In the genomic region with DNA sequence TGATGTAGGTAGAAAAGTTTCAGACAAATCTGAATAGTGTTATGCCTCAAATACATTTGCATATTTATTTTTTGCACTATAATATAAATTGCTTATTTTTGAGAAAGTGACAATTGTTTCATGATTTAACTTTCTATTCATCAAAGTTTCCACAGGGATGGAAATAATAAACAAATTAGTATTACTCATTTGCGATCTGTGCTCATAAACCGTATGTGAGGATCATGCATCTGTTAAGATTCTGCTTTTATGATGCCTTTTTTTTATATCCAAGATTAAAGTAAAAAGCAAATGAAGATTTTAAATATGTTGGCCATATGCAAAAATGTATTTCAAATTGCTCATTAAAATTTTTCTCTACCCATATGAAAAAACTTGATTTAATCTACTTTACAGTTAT, we compare ENCODE assay signal across 25 cellular contexts. TPM values are rescaled to one million over a fixed set of nuclear protein-coding genes. Genes with fewer than 3 reads are reported as not detected.
DNase-seq lines count a peak whose midpoint lies in the region; ATAC-seq, FAIRE-seq and TF ChIP-seq lines count a peak whose summit lies in the region.
"Had no signal": no experiment of that assay in that cellular context is flagged by ENCODE, and none has a peak within 500 bp of the region (broad histone marks: within the 10 kb centered on the region; RNA-seq: fewer than 3 reads in every experiment).

No MANE protein-coding gene starts in this region.

- no peaks in the 10 kb centered on the region for H4K20me1 ChIP-seq in GM23248 (ENCODE audit: insufficient read depth)
- H4K20me1 ChIP-seq: BLaER1 treated with 17β-estradiol and CSF1 and Interleukin-3, amounts not matched to agents 10 nM and 100 nM had no signal

- no peaks in the 10 kb centered on the region for H3K36me3 Mint-ChIP-seq in T-helper 2 cell treated with Interferon-gamma antibody and Interleukin-4, amounts not matched to agents 5 μg/mL and 100 μg/mL, for 36 hours (ENCODE audit: low read depth)

- in situ Hi-C loops in GM23248 (cut with MboI) (no loop called here), Panc1 (cut with HindIII; ENCODE audit: low pct_unique_long_range_greater_than_20kb, low sequenced_read_pairs) (no loop called here)

- H3K9me3 ChIP-seq in A549 (no peaks in the 10 kb centered on the region), GM23248 (ENCODE audit: low read depth) (no peaks in the 10 kb centered on the region), Panc1 (ENCODE audit: control insufficient read depth, insufficient read depth, low read depth, low read length) (no peaks in the 10 kb centered on the region)
- H3K9me3 ChIP-seq in effector memory CD4-positive, alpha-beta T cell (ENCODE audit: control insufficient read depth, low read length): no peaks in the 10 kb centered on the region
- H3K9me3 ChIP-seq: BLaER1 treated with 17β-estradiol and CSF1 and Interleukin-3, amounts not matched to agents 10 nM and 100 nM had no signal

- H3K9me3 Mint-ChIP-seq in T-helper 2 cell treated with Interferon-gamma antibody and Interleukin-4, amounts not matched to agents 5 μg/mL and 100 μg/mL, for 36 hours: no peaks in the 10 kb centered on the region
- H3K9me3 Mint-ChIP-seq: CD4-positive, alpha-beta T cell; H9; T-helper 1 cell treated with Interleukin-12 subunit alpha and Interleukin-12 subunit beta and Interleukin-4 antibody, amounts not matched to agents 30 μg/mL and 1 μg/mL, for 36 hours had no signal

- no peaks in the 10 kb centered on the region for H3K4me1 Mint-ChIP-seq in T-helper 2 cell treated with Interferon-gamma antibody and Interleukin-4, amounts not matched to agents 5 μg/mL and 100 μg/mL, for 36 hours (ENCODE audit: low read depth)
- H3K4me1 Mint-ChIP-seq: H9 had no signal

- H3K27me3 ChIP-seq in GM23248 (replicated peaks; ENCODE audit: insufficient read depth) (no peaks in the 10 kb centered on the region), Panc1 (ENCODE audit: control insufficient read depth, insufficient read depth, low read length) (no peaks in the 10 kb centered on the region), foreskin keratinocyte (no peaks in the 10 kb centered on the region)
- H3K27me3 ChIP-seq in effector memory CD4-positive, alpha-beta T cell (replicated peaks; ENCODE audit: control insufficient read depth, insufficient read depth, low read length, poor library complexity, severe bottlenecking): no peaks in the 10 kb centered on the region
- H3K27me3 ChIP-seq: BLaER1 treated with 17β-estradiol and CSF1 and Interleukin-3, amounts not matched to agents 10 nM and 100 nM had no signal

- peak overlapping the region; percentile 36 for H3K9ac ChIP-seq in GM23248
- H3K9ac ChIP-seq: BLaER1 treated with 17β-estradiol and CSF1 and Interleukin-3, amounts not matched to agents 10 nM and 100 nM had no signal

- H3K4me3 ChIP-seq in A549: no peak overlapping the region
- peak overlapping the region; percentile 40 for H3K4me3 ChIP-seq in GM23248
- H3K4me3 ChIP-seq in Panc1 (ENCODE audit: low read depth in 2 of 2, low read length in 2 of 2): no peak overlapping the region
- no peak overlapping the region for H3K4me3 ChIP-seq in effector memory CD4-positive, alpha-beta T cell (ENCODE audit: insufficient read depth, low read depth, low read length, poor library complexity, severe bottlenecking)
- H3K4me3 ChIP-seq: BLaER1 treated with 17β-estradiol and CSF1 and Interleukin-3, amounts not matched to agents 10 nM and 100 nM had no signal

- no peak overlapping the region for H2AFZ ChIP-seq in GM23248

- H3K4me1 ChIP-seq in A549: peaks cover 41% of the 10 kb centered on the region
- peaks cover 31% of the 10 kb centered on the region for H3K4me1 ChIP-seq in GM23248 (ENCODE audit: insufficient read depth)
- peaks cover 16% of the 10 kb centered on the region for H3K4me1 ChIP-seq in Panc1 (ENCODE audit: control insufficient read depth, insufficient read depth, low read length)
- H3K4me1 ChIP-seq in foreskin keratinocyte: peaks cover 18% of the 10 kb centered on the region
- no peaks in the 10 kb centered on the region for H3K4me1 ChIP-seq in effector memory CD4-positive, alpha-beta T cell (ENCODE audit: control insufficient read depth, insufficient read depth, low read length, poor library complexity, severe bottlenecking)
- H3K4me1 ChIP-seq: BLaER1 treated with 17β-estradiol and CSF1 and Interleukin-3, amounts not matched to agents 10 nM and 100 nM had no signal

- no peak overlapping the region for H3K27ac ChIP-seq in A549
- H3K27ac ChIP-seq in GM23248: peak overlapping the region; percentile 77
- H3K27ac ChIP-seq in Panc1 (ENCODE audit: low read length): peak overlapping the region; percentile 67; the same call in 1 of the 2 replicates
- H3K27ac ChIP-seq in foreskin keratinocyte: peak overlapping the region; percentile 4
- H3K27ac ChIP-seq in effector memory CD4-positive, alpha-beta T cell (ENCODE audit: insufficient read depth, low read length, poor library complexity, severe bottlenecking): no peak overlapping the region
- H3K27ac ChIP-seq: BLaER1 treated with 17β-estradiol and CSF1 and Interleukin-3, amounts not matched to agents 10 nM and 100 nM had no signal

- CTCF ChIA-PET in A549 (lab: Yijun Ruan, JAX) (interaction anchor here (1.0 to 1.3 kb wide), 2 partner anchors 12 to 72 kb away, joined by 3 read pairs; no protein-coding TSS in a partner anchor), Panc1 (lab: Charles Lee) (no interaction called here)

- no peak for TF ChIP-seq POLR2A in A549 (IDR thresholded peaks at IDR 0.05; ENCODE audit: low read length)

- no peak for TF ChIP-seq EP300 in A549 (IDR thresholded peaks at IDR 0.05)

- ATAC-seq in A549 (no peak), Panc1 (no peak), foreskin keratinocyte (no peak), left lobe of liver (no peak)

- TF ChIP-seq RAD21 in A549 (conservative IDR thresholded peaks at IDR 0.05 in 1 of 2, IDR thresholded peaks at IDR 0.05 in 1 of 2): no peak

- peaks cover 2% of the 10 kb centered on the region for H3K27me3 Mint-ChIP-seq in T-helper 2 cell treated with Interferon-gamma antibody and Interleukin-4, amounts not matched to agents 5 μg/mL and 100 μg/mL, for 36 hours (ENCODE audit: low read depth)

- TF ChIP-seq CTCF in A549 (IDR thresholded peaks at IDR 0.05) (no peak), Panc1 (IDR thresholded peaks at IDR 0.05) (no peak), foreskin keratinocyte (conservative IDR thresholded peaks at IDR 0.05) (no peak)

- H3K36me3 ChIP-seq in GM23248 (ENCODE audit: low read depth): no peaks in the 10 kb centered on the region
- H3K36me3 ChIP-seq in Panc1 (ENCODE audit: control insufficient read depth, insufficient read depth, low read length): no peaks in the 10 kb centered on the region
- no peaks in the 10 kb centered on the region for H3K36me3 ChIP-seq in effector memory CD4-positive, alpha-beta T cell (ENCODE audit: control insufficient read depth, insufficient read depth, low read length)
- H3K36me3 ChIP-seq: BLaER1 treated with 17β-estradiol and CSF1 and Interleukin-3, amounts not matched to agents 10 nM and 100 nM had no signal

- H3K27ac Mint-ChIP-seq in T-helper 2 cell treated with Interferon-gamma antibody and Interleukin-4, amounts not matched to agents 5 μg/mL and 100 μg/mL, for 36 hours: no peak overlapping the region
- H3K27ac Mint-ChIP-seq: CD4-positive, alpha-beta T cell; H9; T-helper 1 cell treated with Interleukin-12 subunit alpha and Interleukin-12 subunit beta and Interleukin-4 antibody, amounts not matched to agents 30 μg/mL and 1 μg/mL, for 36 hours had no signal

- no TSS peak for BruUV-seq in Panc1 (replicated peaks; lab: Mats Ljungman, UMichigan)

- H3K4me2 ChIP-seq in A549 (peak overlapping the region; percentile 68), GM23248 (ENCODE audit: unreplicated experiment) (peak overlapping the region; percentile 85)
- H3K4me2 ChIP-seq: BLaER1 treated with 17β-estradiol and CSF1 and Interleukin-3, amounts not matched to agents 10 nM and 100 nM had no signal

- intact Hi-C loops in Panc1 (cut with micrococcal nuclease; ENCODE audit: unreplicated experiment): no loop called here

- no peak overlapping the region for H3K4me3 Mint-ChIP-seq in T-helper 2 cell treated with Interferon-gamma antibody and Interleukin-4, amounts not matched to agents 5 μg/mL and 100 μg/mL, for 36 hours
- H3K4me3 Mint-ChIP-seq: CD4-positive, alpha-beta T cell; H9; T-helper 1 cell treated with Interleukin-12 subunit alpha and Interleukin-12 subunit beta and Interleukin-4 antibody, amounts not matched to agents 30 μg/mL and 1 μg/mL, for 36 hours had no signal

- no peak for FAIRE-seq in A549 (lab: Jason Lieb, UNC)
- FAIRE-seq: D721Med, GM12892 had no signal

- peaks cover 25% of the 10 kb centered on the region for H3F3A ChIP-seq in GM23248 (ENCODE audit: insufficient read depth)

- DNase-seq in A549 (ENCODE audit: low read depth in 1 of 2, low spot score in 1 of 2): no peak
- no peak for DNase-seq in GM23248
- DNase-seq in Panc1 (ENCODE audit: low read depth, low spot score): no peak
- no peak for DNase-seq in foreskin keratinocyte
- DNase-seq in effector memory CD4-positive, alpha-beta T cell: no peak
- DNase-seq in inferior parietal cortex (ENCODE audit: extremely low spot score): no peak
- no peak for DNase-seq in T-helper 2 cell treated with Interferon-gamma antibody and Interleukin-4, amounts not matched to agents 5 μg/mL and 100 μg/mL, for 36 hours (ENCODE audit: low spot score)
- no peak for DNase-seq in left lobe of liver (ENCODE audit: low spot score)
- DNase-seq: AML-193; CD4-positive, alpha-beta T cell; DMS79; H9; NCI-H1092 treated with DMSO at 0.1 percent for 48 hours; NCI-H1436 treated with DMSO at 0.1 percent for 48 hours; NCI-H187 treated with DMSO at 0.1 percent for 48 hours; NCI-H2171 treated with DMSO at 0.1 percent for 48 hours; NCI-H524; NCI-H748 treated with DMSO at 0.1 percent for 48 hours; RPMI8226; SHP77; SW 1271 had no signal

- H3K9me2 ChIP-seq in GM23248 (ENCODE audit: insufficient read depth): no peaks in the 10 kb centered on the region

- H3K79me2 ChIP-seq in GM23248 (ENCODE audit: insufficient read depth): no peaks in the 10 kb centered on the region

- POLR2A ChIA-PET in A549 (lab: Yijun Ruan, JAX) (interaction anchor here (1.2 kb wide), 1 partner anchor 45 kb away, joined by 3 read pairs; a partner anchor contains a TSS), Panc1 (lab: Charles Lee) (no interaction called here)

- WGBS in A549 (ENCODE audit: missing lambda C conversion rate): 94% methylated on average over 2 of the region's 2 CpGs
- 59 to 67% methylated on average over 2 of the region's 2 CpGs for WGBS in GM23248 (ENCODE audit: low coverage in 1 of 2, low lambda C conversion rate in 2 of 2, missing lambda C conversion rate in 2 of 2), 2 experiments

RNA-seq across cellular contexts. Expression of a gene that starts 45.2 kb away (rescaled TPM):
- polyA plus RNA-seq in A549 (2011; rRNA removed) (257 and 296 TPM in 2 replicates), A549 (2017; fragmentation: RNase III; extraction: RNeasy Plus Mini Kit Qiagen cat#74134 plus additional on column Dnase treatment) (142 to 159 TPM (median 156 TPM) in 3 replicates), GM23248 (2016; fragmentation: Nextera tagmentation; extraction: Ambion mirVana) (344 and 358 TPM in 2 replicates), foreskin keratinocyte (181 and 220 TPM in 2 replicates)
- polyA plus RNA-seq in A549 (2012; cell fraction: cytosol; rRNA removed): 161 and 178 TPM in 2 replicates
- 64.3 and 90.5 TPM in 2 replicates for polyA plus RNA-seq in A549 (2012; cell fraction: nucleus; rRNA removed)
- 179 and 187 TPM in 2 replicates for polyA minus RNA-seq in A549 (2011; rRNA and poly(A)+ RNA removed)
- 251 and 283 TPM in 2 replicates for total RNA-seq in GM23248 (2014; rRNA removed; shearing (Covaris generic))
- total RNA-seq in Panc1 (2021; ENCODE audit: unreplicated experiment) (217 TPM), foreskin keratinocyte (253 and 280 TPM in 2 replicates), left lobe of liver (28.4 TPM)
- 199 TPM for polyA plus RNA-seq in Panc1 (2012; ENCODE audit: insufficient read length)
- total RNA-seq: CD4-positive, alpha-beta T cell had no signal

Comparison
In these comparisons a context has a peak if more than half of its experiments do, and no peak if none do; other contexts are left out.
1. H3K27ac ChIP-seq: peak in GM23248 (single experiment), Panc1 (single experiment) and foreskin keratinocyte (single experiment); none in A549 (0 of 2) and effector memory CD4-positive, alpha-beta T cell (single experiment).